In genomic region chr17:60252459-60252858, GRCh38 we compare ENCODE assay signal across 36 cellular contexts.
"Had no signal": no experiment of that assay in that cellular context is flagged by ENCODE, and none has a peak within 500 bp of the region (broad histone marks: within the 10 kb centered on the region; RNA-seq: fewer than 3 reads in every experiment).

No MANE protein-coding gene starts in this region.

- DNase-seq: activated B cell treated with CpG ODN at 0.5 μM for 24 hours; activated CD4-positive, alpha-beta T cell treated with anti-CD3 and anti-CD28 coated beads for 48 hours; activated CD4-positive, alpha-beta T cell treated with anti-CD3 and anti-CD28 coated beads, Interleukin-2, amount 50 U/mL, for 1 hour; activated CD4-positive, alpha-beta T cell treated with anti-CD3 and anti-CD28 coated beads, Interleukin-2, amount 50 U/mL, for 48 hours; activated CD8-positive, alpha-beta memory T cell treated with anti-CD3 and anti-CD28 coated beads, Interleukin-2, amount 50 U/mL, for 48 hours; activated CD8-positive, alpha-beta T cell treated with anti-CD3 and anti-CD28 coated beads for 36 hours; activated effector memory CD4-positive, alpha-beta T cell treated with Interleukin-2 at 50 U/mL for 16 hours; activated gamma-delta T cell treated with Interleukin-2 at 50 U/mL for 16 hours; activated naive CD4-positive, alpha-beta T cell treated with anti-CD3 and anti-CD28 coated beads, Interleukin-2, amount 50 U/mL, for 16 hours; activated naive CD4-positive, alpha-beta T cell treated with Interleukin-2 at 50 U/mL for 16 hours; activated T-cell treated with anti-CD3 and anti-CD28 coated beads for 4 hours; activated T-cell treated with anti-CD3 and anti-CD28 coated beads, Interleukin-2, amount 50 U/mL, for 24 hours; activated T-cell treated with anti-CD3 and anti-CD28 coated beads, Interleukin-2, amount 50 U/mL, for 72 hours; amniotic stem cell; anterior cingulate cortex; brain microvascular endothelial cell; cortex of kidney; dermis blood vessel endothelial cell; effector CD4-positive, alpha-beta T cell; effector memory CD8-positive, alpha-beta T cell; esophagus squamous epithelium; foreskin melanocyte; heart right ventricle; T1000; WERI-Rb-1 had no signal

- H3K4me3 Mint-ChIP-seq: activated B cell treated with CpG ODN at 0.5 μM for 24 hours; activated CD8-positive, alpha-beta T cell treated with anti-CD3 and anti-CD28 coated beads for 36 hours; activated naive CD8-positive, alpha-beta T cell; activated T-cell treated with anti-CD3 and anti-CD28 coated beads, Interleukin-2, amount 50 U/mL, for 24 hours; activated T-cell treated with anti-CD3 and anti-CD28 coated beads, Interleukin-2, amount 50 U/mL, for 72 hours; central memory CD8-positive, alpha-beta T cell; effector memory CD8-positive, alpha-beta T cell; T-helper 2 cell treated with Interferon-gamma antibody and Interleukin-4, amounts not matched to agents 5 μg/mL and 100 μg/mL, for 36 hours had no signal

- H3K4me2 ChIP-seq: hepatocyte had no signal

- H3K27me3 ChIP-seq: brain microvascular endothelial cell, esophagus squamous epithelium, gastroesophageal sphincter, heart right ventricle, hepatocyte had no signal

- FAIRE-seq: astrocyte, bronchial epithelial cell, endometrium, endothelial cell of umbilical vein had no signal

- H3K79me2 ChIP-seq: hepatocyte had no signal

- H3K9me3 Mint-ChIP-seq: activated B cell treated with CpG ODN at 0.5 μM for 24 hours; activated CD8-positive, alpha-beta T cell treated with anti-CD3 and anti-CD28 coated beads for 36 hours; activated T-cell treated with anti-CD3 and anti-CD28 coated beads, Interleukin-2, amount 50 U/mL, for 24 hours; central memory CD8-positive, alpha-beta T cell; effector memory CD8-positive, alpha-beta T cell had no signal

- H3K9me3 ChIP-seq: esophagus squamous epithelium, gastroesophageal sphincter had no signal

- H3K27me3 Mint-ChIP-seq: activated B cell treated with CpG ODN at 0.5 μM for 24 hours; activated CD8-positive, alpha-beta T cell treated with anti-CD3 and anti-CD28 coated beads for 36 hours; activated naive CD8-positive, alpha-beta T cell; activated T-cell treated with anti-CD3 and anti-CD28 coated beads, Interleukin-2, amount 50 U/mL, for 24 hours; central memory CD8-positive, alpha-beta T cell; effector memory CD8-positive, alpha-beta T cell had no signal

- H2AFZ ChIP-seq: hepatocyte had no signal

- H3K27ac ChIP-seq: brain microvascular endothelial cell, epithelial cell of prostate, esophagus squamous epithelium, gastroesophageal sphincter, heart right ventricle, hepatocyte, WERI-Rb-1 had no signal

- H3K4me1 Mint-ChIP-seq: activated B cell treated with CpG ODN at 0.5 μM for 24 hours; central memory CD8-positive, alpha-beta T cell had no signal

- ATAC-seq: activated CD4-positive, CD25-positive, alpha-beta regulatory T cell treated with anti-CD3 and anti-CD28 coated beads, Interleukin-2, amount 50 U/mL, for 24 hours; activated CD8-positive, alpha-beta T cell treated with anti-CD3 and anti-CD28 coated beads for 36 hours; activated T-cell treated with anti-CD3 and anti-CD28 coated beads, Interleukin-2, amount 50 U/mL, for 72 hours; effector memory CD8-positive, alpha-beta T cell; gastroesophageal sphincter; heart right ventricle had no signal

- H3K27ac Mint-ChIP-seq: activated B cell treated with CpG ODN at 0.5 μM for 24 hours; activated CD8-positive, alpha-beta T cell treated with anti-CD3 and anti-CD28 coated beads for 36 hours; activated naive CD8-positive, alpha-beta T cell; activated T-cell treated with anti-CD3 and anti-CD28 coated beads, Interleukin-2, amount 50 U/mL, for 24 hours; activated T-cell treated with anti-CD3 and anti-CD28 coated beads, Interleukin-2, amount 50 U/mL, for 72 hours; effector memory CD8-positive, alpha-beta T cell; T-helper 2 cell treated with Interferon-gamma antibody and Interleukin-4, amounts not matched to agents 5 μg/mL and 100 μg/mL, for 36 hours had no signal

- H3K4me3 ChIP-seq: esophagus squamous epithelium, gastroesophageal sphincter, heart right ventricle, hepatocyte had no signal

- H3K4me1 ChIP-seq: esophagus squamous epithelium, gastroesophageal sphincter, heart right ventricle had no signal
